15 cellular contexts compared by ENCODE assay signal in the genomic region with DNA sequence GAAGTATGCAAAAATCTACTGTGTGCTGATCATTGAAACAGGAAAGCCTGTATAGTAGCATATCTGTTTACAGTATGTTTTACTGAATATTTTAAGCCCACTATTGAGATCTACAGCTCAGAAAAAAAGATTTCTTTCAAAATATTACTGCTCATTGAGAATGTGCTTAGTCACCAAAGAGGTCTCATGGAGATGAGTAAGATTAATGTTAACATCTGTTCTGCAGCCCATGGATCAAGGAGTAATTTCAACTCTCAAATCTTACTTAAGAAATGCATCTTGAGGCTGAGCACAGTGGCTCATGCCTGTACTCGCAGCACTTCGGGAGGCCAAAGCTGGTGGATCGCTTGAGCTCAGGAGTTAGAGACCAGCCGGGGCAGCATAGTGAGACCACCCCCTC. TPM values are rescaled to one million over a fixed set of nuclear protein-coding genes. Genes with fewer than 3 reads are reported as not detected.
DNase-seq lines count a peak whose midpoint lies in the region; ATAC-seq and TF ChIP-seq lines count a peak whose summit lies in the region.
"Had no signal": no experiment of that assay in that cellular context is flagged by ENCODE, and none has a peak within 500 bp of the region (broad histone marks: within the 10 kb centered on the region; RNA-seq: fewer than 3 reads in every experiment).

No MANE protein-coding gene starts in this region.

- peaks cover 12% of the 10 kb centered on the region for H3K36me3 ChIP-seq in effector memory CD4-positive, alpha-beta T cell (ENCODE audit: control insufficient read depth, insufficient read depth, low read length)
- H3K36me3 ChIP-seq in naive thymus-derived CD4-positive, alpha-beta T cell (ENCODE audit: control insufficient read depth in 2 of 3, insufficient read depth in 3 of 3, low read length in 3 of 3): peaks cover 0 to 14% (median 7%) of the 10 kb centered on the region in 3 experiments
- H3K36me3 ChIP-seq in right atrium auricular region: peaks cover 15% of the 10 kb centered on the region

- no peak overlapping the region for H3K27ac ChIP-seq in CD4-positive, alpha-beta T cell (ENCODE audit: low read depth, low read length)
- H3K27ac ChIP-seq in effector memory CD4-positive, alpha-beta T cell (ENCODE audit: insufficient read depth, low read length, poor library complexity, severe bottlenecking): peak overlapping the region; percentile 18
- H3K27ac ChIP-seq in naive thymus-derived CD4-positive, alpha-beta T cell (ENCODE audit: low read depth, low read length): peak overlapping the region; percentile 94
- H3K27ac ChIP-seq in right atrium auricular region: no peak overlapping the region
- H3K27ac ChIP-seq: RWPE1 had no signal

- no peak overlapping the region for H3K4me3 ChIP-seq in effector memory CD4-positive, alpha-beta T cell (ENCODE audit: insufficient read depth, low read depth, low read length, poor library complexity, severe bottlenecking)
- H3K4me3 ChIP-seq in naive thymus-derived CD4-positive, alpha-beta T cell (ENCODE audit: low read length): no peak overlapping the region
- no peak overlapping the region for H3K4me3 ChIP-seq in right atrium auricular region

- intact Hi-C loops in CD4-positive, alpha-beta T cell (cut with DNase I, micrococcal nuclease): no loop called here
- intact Hi-C loops in naive thymus-derived CD4-positive, alpha-beta T cell (cut with micrococcal nuclease): no loop called here

- POLR2A ChIA-PET in CD4-positive, alpha-beta T cell (lab: Charles Lee): interaction anchor here (0.6 to 5.1 kb wide), 4 partner anchors 11 to 433 kb away, joined by 3 to 74 read pairs (median 4); partner anchors contain the start of genes HAUS3, MXD4 and POLN
- POLR2A ChIA-PET in naive thymus-derived CD4-positive, alpha-beta T cell (lab: Charles Lee): interaction anchor here (1.3 kb wide), 1 partner anchor 210 kb away, joined by 4 read pairs; the partner anchor contains the start of gene MXD4

- TF ChIP-seq CTCF in CD4-positive, alpha-beta T cell (IDR thresholded peaks at IDR 0.05): no peak
- TF ChIP-seq CTCF in right atrium auricular region (IDR thresholded peaks at IDR 0.05): no peak

- ATAC-seq in CD4-positive, alpha-beta T cell (ENCODE audit: poor library complexity): no peak
- no peak for ATAC-seq in naive thymus-derived CD4-positive, alpha-beta T cell
- ATAC-seq in HG03095 (IDR thresholded peaks at IDR 0.05; ENCODE audit: unreplicated experiment) (no peak), HG02588 (IDR thresholded peaks at IDR 0.05; ENCODE audit: unreplicated experiment) (no peak), GM21528 (IDR thresholded peaks at IDR 0.05; ENCODE audit: low FRiP score, unreplicated experiment) (no peak)

- H3K9me3 Mint-ChIP-seq in CD4-positive, alpha-beta T cell: no peaks in the 10 kb centered on the region
- H3K9me3 Mint-ChIP-seq in naive thymus-derived CD4-positive, alpha-beta T cell: no peaks in the 10 kb centered on the region
- H3K9me3 Mint-ChIP-seq: dendritic cell treated with granulocyte-macrophage colony-stimulating factor and Interleukin-4, amounts not matched to agents 40 ng/mL and 50 ng/mL, for 4 days; naive B cell had no signal

- H3K36me3 Mint-ChIP-seq in CD4-positive, alpha-beta T cell (ENCODE audit: low read depth): peaks cover 70% of the 10 kb centered on the region
- peaks cover 0 to 35% (median 13%) of the 10 kb centered on the region in 5 donors for H3K36me3 Mint-ChIP-seq in naive thymus-derived CD4-positive, alpha-beta T cell

- CTCF ChIA-PET in CD4-positive, alpha-beta T cell (lab: Charles Lee): interaction anchor here (1.0 to 1.4 kb wide), 2 partner anchors 10 to 252 kb away, joined by 3 to 5 read pairs; no protein-coding TSS in a partner anchor
- CTCF ChIA-PET in naive thymus-derived CD4-positive, alpha-beta T cell (lab: Charles Lee): no interaction called here

- H3K4me3 Mint-ChIP-seq in CD4-positive, alpha-beta T cell: peak overlapping the region; percentile 94
- peak overlapping the region in 5 of 10 donors; percentile 5 to 97 (median 91) for H3K4me3 Mint-ChIP-seq in naive thymus-derived CD4-positive, alpha-beta T cell
- H3K4me3 Mint-ChIP-seq: dendritic cell treated with granulocyte-macrophage colony-stimulating factor and Interleukin-4, amounts not matched to agents 40 ng/mL and 50 ng/mL, for 4 days had no signal

- H3K27ac Mint-ChIP-seq in CD4-positive, alpha-beta T cell: peak overlapping the region; percentile 94
- H3K27ac Mint-ChIP-seq in naive thymus-derived CD4-positive, alpha-beta T cell: peak overlapping the region in 7 of 9 donors; percentile 38 to 98 (median 96)
- H3K27ac Mint-ChIP-seq: dendritic cell treated with granulocyte-macrophage colony-stimulating factor and Interleukin-4, amounts not matched to agents 40 ng/mL and 50 ng/mL, for 4 days had no signal

- H3K4me1 Mint-ChIP-seq in CD4-positive, alpha-beta T cell (ENCODE audit: low read depth): peaks cover 68% of the 10 kb centered on the region
- peaks cover 49 to 85% (median 60%) of the 10 kb centered on the region in 7 donors for H3K4me1 Mint-ChIP-seq in naive thymus-derived CD4-positive, alpha-beta T cell

- H3K4me1 ChIP-seq in effector memory CD4-positive, alpha-beta T cell (ENCODE audit: control insufficient read depth, insufficient read depth, low read length, poor library complexity, severe bottlenecking): peaks cover 43% of the 10 kb centered on the region
- H3K4me1 ChIP-seq in naive thymus-derived CD4-positive, alpha-beta T cell (ENCODE audit: control insufficient read depth in 2 of 2, insufficient read depth in 2 of 2, low read length in 2 of 2): peaks cover 41 to 43% of the 10 kb centered on the region in 2 donors
- peaks cover 0 to 27% of the 10 kb centered on the region in 2 donors for H3K4me1 ChIP-seq in right atrium auricular region

- H3K9me3 ChIP-seq in CD4-positive, alpha-beta T cell (ENCODE audit: control insufficient read depth, low read length): no peaks in the 10 kb centered on the region
- H3K9me3 ChIP-seq in effector memory CD4-positive, alpha-beta T cell (ENCODE audit: control insufficient read depth, low read length): no peaks in the 10 kb centered on the region
- H3K9me3 ChIP-seq in naive thymus-derived CD4-positive, alpha-beta T cell (ENCODE audit: control insufficient read depth in 2 of 3, low read length in 3 of 3): no peaks in the 10 kb centered on the region
- H3K9me3 ChIP-seq in right atrium auricular region: no peaks in the 10 kb centered on the region

- no peak for DNase-seq in CD4-positive, alpha-beta T cell
- DNase-seq in LHCN-M2 (ENCODE audit: low read depth) (peak; percentile 72), right atrium auricular region (ENCODE audit: low spot score) (no peak)
- DNase-seq in effector memory CD4-positive, alpha-beta T cell: no peak
- no peak for DNase-seq in naive thymus-derived CD4-positive, alpha-beta T cell
- DNase-seq: activated CD8-positive, alpha-beta memory T cell treated with anti-CD3 and anti-CD28 coated beads for 24 hours; COR-L47; naive B cell; NCI-H510A treated with DMSO at 0.1 percent for 48 hours had no signal

- H3K27me3 Mint-ChIP-seq in CD4-positive, alpha-beta T cell: no peaks in the 10 kb centered on the region
- H3K27me3 Mint-ChIP-seq in naive thymus-derived CD4-positive, alpha-beta T cell: peaks cover 0 to 2% (median 0%) of the 10 kb centered on the region in 5 donors
- H3K27me3 Mint-ChIP-seq: dendritic cell treated with granulocyte-macrophage colony-stimulating factor and Interleukin-4, amounts not matched to agents 40 ng/mL and 50 ng/mL, for 4 days; naive B cell had no signal

- no peaks in the 10 kb centered on the region for H3K27me3 ChIP-seq in CD4-positive, alpha-beta T cell (ENCODE audit: control insufficient read depth, insufficient read depth, low read length)
- H3K27me3 ChIP-seq in effector memory CD4-positive, alpha-beta T cell (replicated peaks; ENCODE audit: control insufficient read depth, insufficient read depth, low read length, poor library complexity, severe bottlenecking): no peaks in the 10 kb centered on the region
- no peaks in the 10 kb centered on the region for H3K27me3 ChIP-seq in naive thymus-derived CD4-positive, alpha-beta T cell (ENCODE audit: control insufficient read depth in 2 of 2, insufficient read depth in 2 of 2, low read length in 2 of 2)
- H3K27me3 ChIP-seq in right atrium auricular region: no peaks in the 10 kb centered on the region

RNA-seq across cellular contexts. Expression of gene RNF4, which starts 3.3 kb away (rescaled TPM):
- 100 to 1,000 TPM; 106 to 109 TPM for total RNA-seq in CD4-positive, alpha-beta T cell
- total RNA-seq in LHCN-M2 (2014; rRNA removed) (72.6 and 76.3 TPM in 2 replicates), right atrium auricular region (10 to 100 TPM; 30.0 to 31.3 TPM)
- polyA plus RNA-seq in LHCN-M2 (2012): 38.2 TPM
- total RNA-seq in naive thymus-derived CD4-positive, alpha-beta T cell: 100 to 1,000 TPM in 1 of 5 experiments, 10 to 100 TPM in 4; 80.7 to 101 (median 91.8) TPM
- 10 to 100 TPM; 69.4 to 96.8 TPM for polyA plus RNA-seq in naive thymus-derived CD4-positive, alpha-beta T cell

RNA-seq across cellular contexts. Expression of gene CFAP99, which starts 53.4 kb away (rescaled TPM):
- under 1 TPM in 1 of 2 experiments, not detected in 1; 0.17 TPM for total RNA-seq in CD4-positive, alpha-beta T cell
- total RNA-seq in LHCN-M2 (2014; rRNA removed): not detected in 2 replicates
- not detected for polyA plus RNA-seq in LHCN-M2 (2012)
- under 1 TPM in 2 of 5 experiments, not detected in 3; 0.12 to 0.27 TPM for total RNA-seq in naive thymus-derived CD4-positive, alpha-beta T cell
- not detected for polyA plus RNA-seq in naive thymus-derived CD4-positive, alpha-beta T cell
- not detected for total RNA-seq in right atrium auricular region
- total RNA-seq: subcutaneous adipose tissue had no signal

RNA-seq across cellular contexts. Expression of gene ZFYVE28, which starts 53.7 kb away (rescaled TPM):
- total RNA-seq in CD4-positive, alpha-beta T cell: 10 to 100 TPM; 26.2 to 28.0 TPM
- total RNA-seq in LHCN-M2 (2014; rRNA removed) (2.1 and 2.6 TPM in 2 replicates), right atrium auricular region (1 to 10 TPM; 3.4 to 6.0 TPM)
- polyA plus RNA-seq in LHCN-M2 (2012): 0.60 TPM
- 10 to 100 TPM; 15.2 to 26.5 (median 16.1) TPM for total RNA-seq in naive thymus-derived CD4-positive, alpha-beta T cell
- 1 to 10 TPM; 6.1 to 7.4 TPM for polyA plus RNA-seq in naive thymus-derived CD4-positive, alpha-beta T cell

Comparison
In these comparisons a context has a peak if more than half of its experiments do, and no peak if none do; other contexts are left out.
1. H3K27ac ChIP-seq: peak in effector memory CD4-positive, alpha-beta T cell (single experiment) and naive thymus-derived CD4-positive, alpha-beta T cell (single experiment); none in CD4-positive, alpha-beta T cell (single experiment) and right atrium auricular region (0 of 2).